ENCODE assay signal across 14 cellular contexts in genomic region chr4:23835814-23836478, GRCh38. TPM values are rescaled to one million over a fixed set of nuclear protein-coding genes. Genes with fewer than 3 reads are reported as not detected.
"Had no signal": no experiment of that assay in that cellular context is flagged by ENCODE, and none has a peak within 500 bp of the region (broad histone marks: within the 10 kb centered on the region; RNA-seq: fewer than 3 reads in every experiment).

No MANE protein-coding gene starts in this region.

- DNase-seq: activated CD4-positive, alpha-beta memory T cell treated with anti-CD3 and anti-CD28 coated beads for 36 hours; activated CD4-positive, alpha-beta T cell treated with anti-CD3 and anti-CD28 coated beads for 36 hours; activated effector memory CD4-positive, alpha-beta T cell treated with Interleukin-2 at 50 U/mL for 16 hours; activated naive CD4-positive, alpha-beta T cell treated with anti-CD3 and anti-CD28 coated beads, Interleukin-2, amount 50 U/mL, for 16 hours; activated T-cell treated with anti-CD3 and anti-CD28 coated beads, Interleukin-2, amount 50 U/mL, for 4 hours; adrenal gland; dorsolateral prefrontal cortex; endodermal cell; islet precursor cell; stimulated activated naive CD8-positive, alpha-beta T cell treated with anti-CD3 and anti-CD28 coated beads, Interleukin-15, amount 100 ng/mL, for 72 hours; T-helper 2 cell had no signal

- H3K4me3 ChIP-seq: adrenal gland, dorsolateral prefrontal cortex, neural progenitor cell, skin epidermis had no signal

- H3K27me3 ChIP-seq: adrenal gland, dorsolateral prefrontal cortex, neural progenitor cell had no signal

- H3K27ac ChIP-seq: adrenal gland, dorsolateral prefrontal cortex, neural progenitor cell, skin epidermis had no signal

- H3K9me3 ChIP-seq: adrenal gland had no signal

- H3K9me3 Mint-ChIP-seq: activated CD4-positive, alpha-beta memory T cell treated with anti-CD3 and anti-CD28 coated beads for 36 hours; endodermal cell; mesothelial cell of epicardium; neural progenitor cell had no signal

- ATAC-seq: activated CD4-positive, alpha-beta T cell treated with anti-CD3 and anti-CD28 coated beads for 36 hours; activated T-cell treated with anti-CD3 and anti-CD28 coated beads, Interleukin-2, amount 50 U/mL, for 4 hours; stimulated activated naive CD8-positive, alpha-beta T cell treated with anti-CD3 and anti-CD28 coated beads, Interleukin-15, amount 100 ng/mL, for 72 hours had no signal

- H3K36me3 Mint-ChIP-seq: activated CD4-positive, alpha-beta memory T cell treated with anti-CD3 and anti-CD28 coated beads for 36 hours; mesothelial cell of epicardium; neural progenitor cell had no signal

- H3K4me3 Mint-ChIP-seq: activated CD4-positive, alpha-beta memory T cell treated with anti-CD3 and anti-CD28 coated beads for 36 hours; activated CD4-positive, alpha-beta T cell treated with anti-CD3 and anti-CD28 coated beads for 36 hours; activated T-cell treated with anti-CD3 and anti-CD28 coated beads, Interleukin-2, amount 50 U/mL, for 4 hours; endodermal cell; mesothelial cell of epicardium; neural progenitor cell; stimulated activated naive CD8-positive, alpha-beta T cell treated with anti-CD3 and anti-CD28 coated beads, Interleukin-15, amount 100 ng/mL, for 72 hours had no signal

- H3K4me1 Mint-ChIP-seq: activated CD4-positive, alpha-beta T cell treated with anti-CD3 and anti-CD28 coated beads for 36 hours; mesothelial cell of epicardium; neural progenitor cell; stimulated activated naive CD8-positive, alpha-beta T cell treated with anti-CD3 and anti-CD28 coated beads, Interleukin-15, amount 100 ng/mL, for 72 hours had no signal

- H3K27me3 Mint-ChIP-seq: activated CD4-positive, alpha-beta memory T cell treated with anti-CD3 and anti-CD28 coated beads for 36 hours; activated CD4-positive, alpha-beta T cell treated with anti-CD3 and anti-CD28 coated beads for 36 hours; stimulated activated naive CD8-positive, alpha-beta T cell treated with anti-CD3 and anti-CD28 coated beads, Interleukin-15, amount 100 ng/mL, for 72 hours had no signal

- H3K27ac Mint-ChIP-seq: activated CD4-positive, alpha-beta memory T cell treated with anti-CD3 and anti-CD28 coated beads for 36 hours; activated CD4-positive, alpha-beta T cell treated with anti-CD3 and anti-CD28 coated beads for 36 hours; mesothelial cell of epicardium; neural progenitor cell; stimulated activated naive CD8-positive, alpha-beta T cell treated with anti-CD3 and anti-CD28 coated beads, Interleukin-15, amount 100 ng/mL, for 72 hours had no signal

- H3K36me3 ChIP-seq: adrenal gland, neural progenitor cell had no signal

- H3K4me1 ChIP-seq: adrenal gland, neural progenitor cell had no signal

RNA-seq across cellular contexts. Expression of gene PPARGC1A, which starts 53.9 kb away (rescaled TPM):
- total RNA-seq: activated CD4-positive, alpha-beta memory T cell treated with anti-CD3 and anti-CD28 coated beads for 36 hours; activated CD4-positive, alpha-beta T cell treated with anti-CD3 and anti-CD28 coated beads for 36 hours had no signal
